23 cellular contexts compared by ENCODE assay signal in genomic region chr5:1064383-1065142, GRCh38. TPM values are rescaled to one million over a fixed set of nuclear protein-coding genes. Genes with fewer than 3 reads are reported as not detected.
"Had no signal": no experiment of that assay in that cellular context is flagged by ENCODE, and none has a peak within 500 bp of the region (broad histone marks: within the 10 kb centered on the region; RNA-seq: fewer than 3 reads in every experiment).

No MANE protein-coding gene starts in this region.

- H3K9me3 Mint-ChIP-seq: activated naive CD4-positive, alpha-beta T cell treated with anti-CD3 and anti-CD28 coated beads for 36 hours; activated naive CD8-positive, alpha-beta T cell treated with anti-CD3 and anti-CD28 coated beads for 36 hours; activated T-helper 1 cell treated with anti-CD3 and anti-CD28 coated beads, Interleukin-12 subunit alpha, Interleukin-12 subunit beta, Interleukin-2, Interleukin-4 antibody, amounts not matched to agents 30 ng/mL and 10 ng/mL and 1 ng/mL, durations not matched to agents 14 hours and 24 hours and 36 hours; neural progenitor cell had no signal

- H3K27ac ChIP-seq: adrenal gland, body of pancreas, coronary artery, dorsolateral prefrontal cortex, neural progenitor cell, skin epidermis, testis, transverse colon, uterus had no signal

- H3K36me3 ChIP-seq: neural progenitor cell, uterus had no signal

- H3K4me3 Mint-ChIP-seq: activated CD4-positive, alpha-beta T cell treated with anti-CD3 and anti-CD28 coated beads for 36 hours; activated naive CD4-positive, alpha-beta T cell treated with anti-CD3 and anti-CD28 coated beads for 36 hours; activated naive CD8-positive, alpha-beta T cell treated with anti-CD3 and anti-CD28 coated beads for 36 hours; activated T-helper 1 cell treated with anti-CD3 and anti-CD28 coated beads, Interleukin-12 subunit alpha, Interleukin-12 subunit beta, Interleukin-2, Interleukin-4 antibody, amounts not matched to agents 30 ng/mL and 10 ng/mL and 1 ng/mL, durations not matched to agents 14 hours and 24 hours and 36 hours; neural progenitor cell had no signal

- H3K27ac Mint-ChIP-seq: activated CD4-positive, alpha-beta T cell treated with anti-CD3 and anti-CD28 coated beads for 36 hours; activated naive CD8-positive, alpha-beta T cell treated with anti-CD3 and anti-CD28 coated beads for 36 hours; activated T-helper 1 cell treated with anti-CD3 and anti-CD28 coated beads, Interleukin-12 subunit alpha, Interleukin-12 subunit beta, Interleukin-2, Interleukin-4 antibody, amounts not matched to agents 30 ng/mL and 10 ng/mL and 1 ng/mL, durations not matched to agents 14 hours and 24 hours and 36 hours; neural progenitor cell had no signal

- DNase-seq: activated CD4-positive, alpha-beta T cell treated with anti-CD3 and anti-CD28 coated beads for 36 hours; activated CD4-positive, CD25-positive, alpha-beta regulatory T cell; activated effector memory CD4-positive, alpha-beta T cell treated with anti-CD3 and anti-CD28 coated beads, Interleukin-2, amount 50 U/mL, for 16 hours; activated naive CD4-positive, alpha-beta T cell treated with anti-CD3 and anti-CD28 coated beads for 36 hours; activated naive CD8-positive, alpha-beta T cell treated with anti-CD3 and anti-CD28 coated beads for 36 hours; adrenal gland; body of pancreas; dorsolateral prefrontal cortex; foreskin fibroblast; mammary epithelial cell; stimulated activated CD4-positive, alpha-beta T cell treated with anti-CD3 and anti-CD28 coated beads, Interleukin-12 subunit alpha, Interleukin-12 subunit beta, amount 100 ng/mL, for 4 hours; stimulated activated CD4-positive, alpha-beta T cell treated with anti-CD3 and anti-CD28 coated beads, Interleukin-4, amount 100 ng/mL, for 1 hour; stimulated activated naive CD8-positive, alpha-beta T cell treated with anti-CD3 and anti-CD28 coated beads, Interleukin-15, Interleukin-2, amounts not matched to agents 100 U/mL and 50 U/mL, for 24 hours; testis; transverse colon; uterus had no signal

- H3K4me1 ChIP-seq: adrenal gland, body of pancreas, neural progenitor cell, testis, transverse colon, uterus had no signal

- H2AFZ ChIP-seq: neural progenitor cell had no signal

- ATAC-seq: activated CD4-positive, alpha-beta T cell treated with anti-CD3 and anti-CD28 coated beads for 36 hours; body of pancreas; sciatic nerve; stimulated activated naive CD8-positive, alpha-beta T cell treated with anti-CD3 and anti-CD28 coated beads, Interleukin-15, Interleukin-2, amounts not matched to agents 100 U/mL and 50 U/mL, for 24 hours had no signal

- H3K4me2 ChIP-seq: neural progenitor cell had no signal

- H3K4me3 ChIP-seq: adrenal gland, body of pancreas, coronary artery, dorsolateral prefrontal cortex, neural progenitor cell, skin epidermis, testis, transverse colon, uterus had no signal

- H3K27me3 Mint-ChIP-seq: activated CD4-positive, alpha-beta T cell treated with anti-CD3 and anti-CD28 coated beads for 36 hours; activated naive CD8-positive, alpha-beta T cell treated with anti-CD3 and anti-CD28 coated beads for 36 hours had no signal

- H3K36me3 Mint-ChIP-seq: activated naive CD8-positive, alpha-beta T cell treated with anti-CD3 and anti-CD28 coated beads for 36 hours; neural progenitor cell had no signal

- FAIRE-seq: endothelial cell of umbilical vein, islet of Langerhans had no signal

- H3K9ac ChIP-seq: neural progenitor cell had no signal

- H3K27me3 ChIP-seq: adrenal gland, body of pancreas, dorsolateral prefrontal cortex, neural progenitor cell, testis, transverse colon, uterus had no signal

- H3K4me1 Mint-ChIP-seq: activated CD4-positive, alpha-beta T cell treated with anti-CD3 and anti-CD28 coated beads for 36 hours; activated naive CD8-positive, alpha-beta T cell treated with anti-CD3 and anti-CD28 coated beads for 36 hours had no signal

- H3K9me3 ChIP-seq: adrenal gland, body of pancreas, testis, transverse colon, uterus had no signal

RNA-seq across cellular contexts. Expression of gene NKD2, which starts 56.0 kb away (rescaled TPM):
- total RNA-seq: endothelial cell of umbilical vein had no signal
